In genomic region chr19:11380653-11381534, GRCh38 we compare ENCODE assay signal across 8 cellular contexts. TPM values are rescaled to one million over a fixed set of nuclear protein-coding genes. Genes with fewer than 3 reads are reported as not detected.
DNase-seq lines count a peak whose midpoint lies in the region; ATAC-seq and TF ChIP-seq lines count a peak whose summit lies in the region.

No MANE protein-coding gene starts in this region.

- H3K79me1 ChIP-seq in trophoblast cell (ENCODE audit: low read length): peaks cover 3% of the 10 kb centered on the region

- DNase-seq in GM04503 (ENCODE audit: low read depth): peak; percentile 73
- peak; percentile 98 for DNase-seq in HCEC 1CT
- DNase-seq in MM.1S: peak; percentile 98
- peak; percentile 98 for DNase-seq in SKM-1 treated with dmso at 0.1 percent for 144 hours (lab: John Stamatoyannopoulos, UW; ENCODE audit: unreplicated experiment)
- DNase-seq in activated naive CD8-positive, alpha-beta T cell treated with anti-CD3 and anti-CD28 coated beads, Interleukin-2, amount 10 ng/mL, durations not matched to agents 7 days and 5 days: peak; percentile 95
- DNase-seq in cardiac muscle cell (ENCODE audit: low read depth in 1 of 2, low spot score in 1 of 2): peak; percentile 96 to 98
- DNase-seq in trophoblast cell: peak; percentile 98
- DNase-seq in transverse colon: peak; percentile 96

- H3K79me2 ChIP-seq in MM.1S (ENCODE audit: low read length) (peaks cover 7% of the 10 kb centered on the region), trophoblast cell (ENCODE audit: control insufficient read depth, insufficient read depth, low read length, poor library complexity) (no peaks in the 10 kb centered on the region)

- ATAC-seq in activated naive CD8-positive, alpha-beta T cell treated with anti-CD3 and anti-CD28 coated beads, Interleukin-2, amount 10 ng/mL, durations not matched to agents 7 days and 5 days (ENCODE audit: low read depth): peak; percentile 82

- H3K9me3 ChIP-seq in MM.1S (replicated peaks; ENCODE audit: insufficient read depth, low read length) (no peaks in the 10 kb centered on the region), cardiac muscle cell (ENCODE audit: low read depth) (no peaks in the 10 kb centered on the region), trophoblast cell (ENCODE audit: insufficient read depth, low read depth, low read length) (no peaks in the 10 kb centered on the region), transverse colon (no peaks in the 10 kb centered on the region)

- POLR2A ChIA-PET in activated naive CD8-positive, alpha-beta T cell treated with anti-CD3 and anti-CD28 coated beads, Interleukin-2, amount 10 ng/mL, durations not matched to agents 7 days and 5 days (lab: Charles Lee): interaction anchor here (0.5 to 2.2 kb wide), 23 partner anchors 10 to 420 kb away, joined by 3 to 18 read pairs (median 3); partner anchors contain the start of genes CCDC159, LDLR, ODAD3 and PRKCSH

- no peak overlapping the region for H2BK5ac ChIP-seq in trophoblast cell (ENCODE audit: low read depth, low read length, poor library complexity)

- TF ChIP-seq CTCF in MM.1S (IDR thresholded peaks at IDR 0.05; ENCODE audit: low read length) (peak; percentile 78), cardiac muscle cell (IDR thresholded peaks at IDR 0.05; ENCODE audit: low read depth, low read length) (peak; percentile 77), transverse colon (IDR thresholded peaks at IDR 0.05) (peak; percentile 72 to 92 (median 82))

- peaks cover 10% of the 10 kb centered on the region for H3K36me3 Mint-ChIP-seq in activated naive CD8-positive, alpha-beta T cell treated with anti-CD3 and anti-CD28 coated beads, Interleukin-2, amount 10 ng/mL, durations not matched to agents 7 days and 5 days

- peak overlapping the region; percentile 52 for H4K8ac ChIP-seq in trophoblast cell (ENCODE audit: low read depth, low read length)

- peak overlapping the region; percentile 1 for H3K14ac ChIP-seq in trophoblast cell (ENCODE audit: low read length)

- H3K9ac ChIP-seq in MM.1S (ENCODE audit: low read length) (peak overlapping the region; percentile 80), trophoblast cell (ENCODE audit: low read length) (no peak overlapping the region)

- WGBS in trophoblast cell (ENCODE audit: extremely low coverage, insufficient coverage, insufficient read length): no CpG with 5 or more reads among the region's 54 CpGs
- WGBS in transverse colon (ENCODE audit: low coverage in 1 of 2), 2 donors: 0 to 1% methylated on average over 10 to 53 of the region's 54 CpGs

- H2BK12ac ChIP-seq in trophoblast cell (ENCODE audit: low read length): no peak overlapping the region

- peaks cover 26% of the 10 kb centered on the region for H3K4me1 ChIP-seq in MM.1S (ENCODE audit: low read length)
- peaks cover 7% of the 10 kb centered on the region for H3K4me1 ChIP-seq in cardiac muscle cell (ENCODE audit: low read depth)
- peaks cover 16 to 19% of the 10 kb centered on the region in 2 experiments for H3K4me1 ChIP-seq in trophoblast cell (ENCODE audit: control insufficient read depth in 1 of 2, insufficient read depth in 2 of 2, low read length in 2 of 2)
- peaks cover 30 to 66% (median 52%) of the 10 kb centered on the region in 4 donors for H3K4me1 ChIP-seq in transverse colon

- H3K36me3 ChIP-seq in MM.1S (replicated peaks; ENCODE audit: insufficient read depth, low read length) (no peaks in the 10 kb centered on the region), cardiac muscle cell (no peaks in the 10 kb centered on the region), trophoblast cell (ENCODE audit: control insufficient read depth in 1 of 2, insufficient read depth in 2 of 2, low read length in 2 of 2) (no peaks in the 10 kb centered on the region), transverse colon (no peaks in the 10 kb centered on the region)

- H3K4me2 ChIP-seq in MM.1S (ENCODE audit: low read depth, low read length) (peak overlapping the region; percentile 79), trophoblast cell (ENCODE audit: low read length) (peak overlapping the region; percentile 95)

- H3K18ac ChIP-seq in trophoblast cell (ENCODE audit: low read length): no peak overlapping the region

- peak overlapping the region; percentile 5 for H4K12ac ChIP-seq in trophoblast cell (ENCODE audit: low read depth, low read length)

- no peaks in the 10 kb centered on the region for H3K9me2 ChIP-seq in MM.1S (replicated peaks; ENCODE audit: insufficient read depth, low read length)

- H2BK120ac ChIP-seq in trophoblast cell (ENCODE audit: insufficient read depth, low read length, poor library complexity): no peak overlapping the region

- H3K27me3 Mint-ChIP-seq in activated naive CD8-positive, alpha-beta T cell treated with anti-CD3 and anti-CD28 coated beads, Interleukin-2, amount 10 ng/mL, durations not matched to agents 7 days and 5 days: peaks cover 20% of the 10 kb centered on the region

- no peaks in the 10 kb centered on the region for H4K20me1 ChIP-seq in MM.1S (ENCODE audit: insufficient read depth, low read length)

- H3K27ac Mint-ChIP-seq in activated naive CD8-positive, alpha-beta T cell treated with anti-CD3 and anti-CD28 coated beads, Interleukin-2, amount 10 ng/mL, durations not matched to agents 7 days and 5 days: peak overlapping the region; percentile 100

- H2AK5ac ChIP-seq in trophoblast cell (ENCODE audit: low read length): no peak overlapping the region

- in situ Hi-C loops in transverse colon (cut with MboI; ENCODE audit: low pct_ligation_motif_present in 1 of 4, low pct_unique_long_range_greater_than_20kb in 1 of 4, low sequenced_read_pairs in 3 of 4): loop anchor here in 1 of 4 donors (25.0 kb wide), 1 partner anchor 106 kb away; the partner anchor contains the start of gene ELAVL3

- no peak for TF ChIP-seq EP300 in transverse colon (IDR thresholded peaks at IDR 0.05; ENCODE audit: low read depth)

- peak overlapping the region; percentile 1 for H4K91ac ChIP-seq in trophoblast cell (ENCODE audit: low read depth, low read length)

- H3K4ac ChIP-seq in trophoblast cell (ENCODE audit: low read depth, low read length): no peak overlapping the region

- H3K4me1 Mint-ChIP-seq in activated naive CD8-positive, alpha-beta T cell treated with anti-CD3 and anti-CD28 coated beads, Interleukin-2, amount 10 ng/mL, durations not matched to agents 7 days and 5 days: peaks cover 29% of the 10 kb centered on the region

- peak overlapping the region; percentile 97 for H3K4me3 Mint-ChIP-seq in activated naive CD8-positive, alpha-beta T cell treated with anti-CD3 and anti-CD28 coated beads, Interleukin-2, amount 10 ng/mL, durations not matched to agents 7 days and 5 days

- peak; percentile 84 for TF ChIP-seq POLR2A in transverse colon (IDR thresholded peaks at IDR 0.05)

- H3F3A ChIP-seq in MM.1S (ENCODE audit: insufficient read depth, low read length): peaks cover 20% of the 10 kb centered on the region; the same call in 1 of the 2 replicates

- no peaks in the 10 kb centered on the region for H3K9me3 Mint-ChIP-seq in activated naive CD8-positive, alpha-beta T cell treated with anti-CD3 and anti-CD28 coated beads, Interleukin-2, amount 10 ng/mL, durations not matched to agents 7 days and 5 days

- peak overlapping the region; percentile 92 for H3K27ac ChIP-seq in MM.1S (ENCODE audit: low read length)
- H3K27ac ChIP-seq in cardiac muscle cell: peak overlapping the region; percentile 55
- peak overlapping the region; percentile 0 for H3K27ac ChIP-seq in trophoblast cell (ENCODE audit: low read depth, low read length)
- H3K27ac ChIP-seq in transverse colon: peak overlapping the region; percentile 84 to 89 (median 86)

- no peak overlapping the region for H3K23ac ChIP-seq in trophoblast cell (ENCODE audit: low read length)

- intact Hi-C loops in transverse colon (cut with DNase I; ENCODE audit: low total_unique reads): no loop called here

- H3K4me3 ChIP-seq in MM.1S (ENCODE audit: low read length): peak overlapping the region; percentile 88
- peak overlapping the region; percentile 14 for H3K4me3 ChIP-seq in cardiac muscle cell
- H3K4me3 ChIP-seq in trophoblast cell (ENCODE audit: low read depth, low read length): peak overlapping the region; percentile 66
- H3K4me3 ChIP-seq in transverse colon: peak overlapping the region; percentile 41 to 64 (median 44)

- H3K27me3 ChIP-seq in MM.1S (replicated peaks; ENCODE audit: insufficient read depth, low read length): peaks cover 23% of the 10 kb centered on the region
- H3K27me3 ChIP-seq in cardiac muscle cell: no peaks in the 10 kb centered on the region
- no peaks in the 10 kb centered on the region for H3K27me3 ChIP-seq in trophoblast cell (ENCODE audit: insufficient read depth, low read length)
- peaks cover 18% of the 10 kb centered on the region for H3K27me3 ChIP-seq in transverse colon

- H2AFZ ChIP-seq in MM.1S (ENCODE audit: low read length) (peak overlapping the region; percentile 93), trophoblast cell (ENCODE audit: insufficient read depth, low read length, poor library complexity) (peak overlapping the region; percentile 63)

RNA-seq across cellular contexts. Expression of gene EPOR, which starts 3.2 kb away (rescaled TPM):
- 1 to 10 TPM; 8.3 to 8.8 TPM for total RNA-seq in activated naive CD8-positive, alpha-beta T cell treated with anti-CD3 and anti-CD28 coated beads, Interleukin-2, amount 10 ng/mL, durations not matched to agents 7 days and 5 days
- 47.1 and 53.7 TPM in 2 replicates for total RNA-seq in cardiac muscle cell
- 46.8 and 54.0 TPM in 2 replicates for polyA plus RNA-seq in cardiac muscle cell
- 5.1 and 5.2 TPM in 2 replicates for polyA plus RNA-seq in trophoblast cell (2013)
- total RNA-seq in transverse colon: 10 to 100 TPM in 1 of 4 donors, 1 to 10 TPM in 3; 2.3 to 24.3 (median 6.4) TPM

RNA-seq across cellular contexts. Expression of gene SWSAP1, which starts 6.4 kb away (rescaled TPM):
- total RNA-seq in activated naive CD8-positive, alpha-beta T cell treated with anti-CD3 and anti-CD28 coated beads, Interleukin-2, amount 10 ng/mL, durations not matched to agents 7 days and 5 days: 1 to 10 TPM; 3.0 to 3.3 TPM
- total RNA-seq in cardiac muscle cell (2.1 and 5.4 TPM in 2 replicates), transverse colon (10 to 100 TPM in 1 of 4 donors, 1 to 10 TPM in 3; 2.1 to 11.1 (median 2.6) TPM)
- 7.2 and 7.5 TPM in 2 replicates for polyA plus RNA-seq in cardiac muscle cell
- polyA plus RNA-seq in trophoblast cell (2013): 3.2 and 3.6 TPM in 2 replicates

RNA-seq across cellular contexts. Expression of gene PLPPR2, which starts 25.7 kb away (rescaled TPM):
- 1 to 10 TPM; 5.5 to 6.3 TPM for total RNA-seq in activated naive CD8-positive, alpha-beta T cell treated with anti-CD3 and anti-CD28 coated beads, Interleukin-2, amount 10 ng/mL, durations not matched to agents 7 days and 5 days
- total RNA-seq in cardiac muscle cell (7.3 and 13.4 TPM in 2 replicates), transverse colon (10 to 100 TPM in 2 of 4 donors, 1 to 10 TPM in 2; 6.3 to 51.7 (median 11.5) TPM)
- polyA plus RNA-seq in cardiac muscle cell: 14.9 and 15.6 TPM in 2 replicates
- 3.7 and 3.9 TPM in 2 replicates for polyA plus RNA-seq in trophoblast cell (2013)

RNA-seq across cellular contexts. Expression of gene CCDC159, which starts 34.6 kb away (rescaled TPM):
- total RNA-seq in activated naive CD8-positive, alpha-beta T cell treated with anti-CD3 and anti-CD28 coated beads, Interleukin-2, amount 10 ng/mL, durations not matched to agents 7 days and 5 days: 10 to 100 TPM; 36.2 to 40.7 TPM
- 3.8 and 9.3 TPM in 2 replicates for total RNA-seq in cardiac muscle cell
- polyA plus RNA-seq in cardiac muscle cell: 8.7 and 9.7 TPM in 2 replicates
- 8.3 and 9.9 TPM in 2 replicates for polyA plus RNA-seq in trophoblast cell (2013)
- total RNA-seq in transverse colon: 1,000 to 10,000 TPM in 1 of 4 donors, 10 to 100 TPM in 3; 13.8 to 1,153 (median 26.1) TPM

RNA-seq across cellular contexts. Expression of gene TMEM205, which starts 34.8 kb away (rescaled TPM):
- 10 to 100 TPM; 29.4 to 35.2 TPM for total RNA-seq in activated naive CD8-positive, alpha-beta T cell treated with anti-CD3 and anti-CD28 coated beads, Interleukin-2, amount 10 ng/mL, durations not matched to agents 7 days and 5 days
- total RNA-seq in cardiac muscle cell (137 and 250 TPM in 2 replicates), transverse colon (100 to 1,000 TPM in 2 of 4 donors, 10 to 100 TPM in 2; 18.7 to 163 (median 88.4) TPM)
- polyA plus RNA-seq in cardiac muscle cell: 110 and 154 TPM in 2 replicates
- 42.9 and 43.7 TPM in 2 replicates for polyA plus RNA-seq in trophoblast cell (2013)

Comparison
In these comparisons a context has a peak if more than half of its experiments do, and no peak if none do; other contexts are left out.
1. Peak in every context shown above with its lines: DNase-seq, ATAC-seq, H3K4me3 ChIP-seq and H3K27ac ChIP-seq.
2. H3K27ac ChIP-seq: peak in every context shown above with its lines; median percentile 92 in MM.1S; 86 in transverse colon; 55 in cardiac muscle cell; 0 in trophoblast cell.
3. H3K4me3 ChIP-seq: peak in every context shown above with its lines; median percentile 88 in MM.1S; 66 in trophoblast cell; 44 in transverse colon; 14 in cardiac muscle cell.